1 cellular context compared by ENCODE assay signal in the genomic region with DNA sequence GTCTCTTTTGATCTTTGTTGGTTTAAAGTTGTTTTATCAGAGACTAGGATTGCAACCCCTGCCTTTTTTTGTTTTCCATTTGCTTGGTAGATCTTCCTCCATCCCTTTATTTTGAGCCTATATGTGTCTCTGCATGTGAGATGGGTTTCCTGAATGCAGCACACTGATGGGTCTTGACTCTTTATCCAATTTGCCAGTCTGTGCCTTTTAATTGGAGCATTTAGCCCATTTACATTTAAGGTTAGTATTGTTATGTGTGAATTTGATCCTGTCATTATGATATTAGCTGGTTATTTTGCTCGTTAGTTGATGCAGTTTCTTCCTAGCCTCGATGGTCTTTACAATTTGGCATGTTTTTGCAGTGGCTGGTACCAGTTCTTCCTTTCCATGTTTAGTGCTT. TPM values are rescaled to one million over a fixed set of nuclear protein-coding genes. Genes with fewer than 3 reads are reported as not detected.
"Had no signal": no experiment of that assay in that cellular context is flagged by ENCODE, and none has a peak within 500 bp of the region (broad histone marks: within the 10 kb centered on the region; RNA-seq: fewer than 3 reads in every experiment).

No MANE protein-coding gene starts in this region.

RNA-seq across cellular contexts. Expression of a gene that starts 23.6 kb away (rescaled TPM):
- total RNA-seq: body of pancreas had no signal
